In genomic region chr6:13715444-13715883, GRCh38 we compare ENCODE assay signal across 11 cellular contexts. TPM values are rescaled to one million over a fixed set of nuclear protein-coding genes. Genes with fewer than 3 reads are reported as not detected.
A peak's percentile ranks its signal among the peaks of the same experiment; 100 is the strongest.
DNase-seq lines count a peak whose midpoint lies in the region; ATAC-seq, FAIRE-seq and TF ChIP-seq lines count a peak whose summit lies in the region.
"Had no signal": no experiment of that assay in that cellular context is flagged by ENCODE, and none has a peak within 500 bp of the region (broad histone marks: within the 10 kb centered on the region; RNA-seq: fewer than 3 reads in every experiment).

No MANE protein-coding gene starts in this region.

- H3K4me3 ChIP-seq in bronchial epithelial cell (ENCODE audit: low read depth, low read length) = no peak overlapping the region
- H3K4me3 ChIP-seq: GM23338 had no signal

- no peak overlapping the region for H3K27ac ChIP-seq in CD4-positive, alpha-beta T cell (ENCODE audit: low read depth, low read length)

- H3K27ac Mint-ChIP-seq in CD4-positive, alpha-beta T cell = peak overlapping the region; percentile 98
- H3K27ac Mint-ChIP-seq: GM23338, type B pancreatic cell had no signal

- ATAC-seq in CD4-positive, alpha-beta T cell (ENCODE audit: poor library complexity) = no peak
- ATAC-seq in HG03521 (IDR thresholded peaks at IDR 0.05; ENCODE audit: unreplicated experiment) = no peak
- ATAC-seq: GM23338 had no signal

- no peaks in the 10 kb centered on the region for H3K9me3 ChIP-seq in CD4-positive, alpha-beta T cell (ENCODE audit: control insufficient read depth, low read length)

- H3K27me3 ChIP-seq in CD4-positive, alpha-beta T cell (ENCODE audit: control insufficient read depth, insufficient read depth, low read length) = no peaks in the 10 kb centered on the region
- H3K27me3 ChIP-seq in bronchial epithelial cell (ENCODE audit: control insufficient read depth, insufficient read depth, low read length) = no peaks in the 10 kb centered on the region

- no peaks in the 10 kb centered on the region for H3K27me3 Mint-ChIP-seq in CD4-positive, alpha-beta T cell
- H3K27me3 Mint-ChIP-seq: type B pancreatic cell had no signal

- CTCF ChIA-PET in CD4-positive, alpha-beta T cell (lab: Charles Lee) = no interaction called here

- no peaks in the 10 kb centered on the region for H3K9me3 Mint-ChIP-seq in CD4-positive, alpha-beta T cell

- no peak for TF ChIP-seq POLR2A in GM12891 (IDR thresholded peaks at IDR 0.05; ENCODE audit: low read depth, low read length)

- H3K4me1 Mint-ChIP-seq in CD4-positive, alpha-beta T cell (ENCODE audit: low read depth) = peaks cover 18% of the 10 kb centered on the region

- H3K4me3 Mint-ChIP-seq in CD4-positive, alpha-beta T cell = peak overlapping the region; percentile 30
- H3K4me3 Mint-ChIP-seq: GM23338, type B pancreatic cell had no signal

- FAIRE-seq in GM12891 (lab: Jason Lieb, UNC) = peak; percentile 62
- peak; percentile 68 for FAIRE-seq in bronchial epithelial cell (lab: Jason Lieb, UNC)

- intact Hi-C loops in CD4-positive, alpha-beta T cell (cut with DNase I, micrococcal nuclease) = no loop called here

- H3K36me3 Mint-ChIP-seq in CD4-positive, alpha-beta T cell (ENCODE audit: low read depth) = peaks cover 8% of the 10 kb centered on the region

- POLR2A ChIA-PET in CD4-positive, alpha-beta T cell (lab: Charles Lee) = no interaction called here

- DNase-seq in CD4-positive, alpha-beta T cell = no peak
- DNase-seq in GM12891 (ENCODE audit: insufficient read length, low spot score) = no peak
- peak; percentile 68 for DNase-seq in RPMI7951 (ENCODE audit: low read depth)
- DNase-seq in bronchial epithelial cell (ENCODE audit: low read depth) = peak; percentile 80
- no peak for DNase-seq in NCI-H526 (lab: John Stamatoyannopoulos, UW)
- DNase-seq in hepatic stellate cell (ENCODE audit: low spot score) = no peak
- no peak for DNase-seq in ecto neural progenitor cell (ENCODE audit: low spot score)
- DNase-seq: NCI-H187 treated with DMSO at 0.1 percent for 48 hours had no signal

- TF ChIP-seq CTCF in CD4-positive, alpha-beta T cell (IDR thresholded peaks at IDR 0.05) = no peak
- TF ChIP-seq CTCF in bronchial epithelial cell (IDR thresholded peaks at IDR 0.05; ENCODE audit: insufficient read depth, low read length, severe bottlenecking) = no peak

- no peaks in the 10 kb centered on the region for H3K36me3 ChIP-seq in bronchial epithelial cell (ENCODE audit: control insufficient read depth, insufficient read depth, low read length)

TF ChIP-seq in GM12891, 5 proteins besides CTCF, POLR2A, EP300 and RAD21:
- TF ChIP-seq SPI1 (IDR thresholded peaks at IDR 0.05; ENCODE audit: low read depth, low read length) = peak; percentile 23; the same call in 1 of the 2 replicates
- no peak for TF ChIP-seq POU2F2 (IDR thresholded peaks at IDR 0.05; ENCODE audit: low read depth, low read length)

RNA-seq across cellular contexts. Expression of gene RANBP9, which starts 3.8 kb away (rescaled TPM):
- 10 to 100 TPM; 60.8 to 62.9 TPM for total RNA-seq in CD4-positive, alpha-beta T cell
- 19.3 TPM for polyA plus RNA-seq in GM12891 (2012; ENCODE audit: low read depth, missing spikeins)
- 28.6 and 33.0 TPM in 2 replicates for total RNA-seq in RPMI7951 (2014; rRNA removed; shearing (Covaris generic))
- total RNA-seq in bronchial epithelial cell = 27.4 and 39.4 TPM in 2 replicates

Comparison
In these comparisons a context has a peak if more than half of its experiments do, and no peak if none do; other contexts are left out.
1. DNase-seq: peak in RPMI7951 (single experiment) and bronchial epithelial cell (single experiment); none in CD4-positive, alpha-beta T cell (0 of 10), GM12891 (single experiment), NCI-H526 (0 of 2), hepatic stellate cell (single experiment) and ecto neural progenitor cell (single experiment).